ENCODE assay signal across 8 cellular contexts in the genomic region with DNA sequence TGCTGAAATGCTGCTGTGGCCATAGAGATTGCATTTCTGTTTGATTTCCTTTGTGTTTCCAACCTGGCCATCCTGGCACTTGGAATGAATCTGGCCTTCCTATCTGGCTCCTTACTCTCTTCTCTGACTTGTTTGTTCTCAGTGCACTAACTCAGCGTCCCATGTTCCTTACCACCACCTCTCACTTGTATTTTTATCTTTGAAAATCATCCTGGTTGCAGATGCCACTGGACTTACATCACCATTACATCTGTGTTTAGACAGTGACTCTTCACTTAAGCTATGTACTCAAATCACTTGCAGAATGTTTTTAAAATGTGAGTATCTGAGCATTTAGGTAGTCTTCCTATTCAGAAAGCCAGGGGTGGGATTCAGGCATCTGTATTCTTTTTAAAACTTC.
DNase-seq lines count a peak whose midpoint lies in the region; ATAC-seq, FAIRE-seq and TF ChIP-seq lines count a peak whose summit lies in the region.

No MANE protein-coding gene starts in this region.

- H3K4me3 ChIP-seq in A549 (no peak overlapping the region), body of pancreas (no peak overlapping the region)

- CTCF ChIA-PET in A549 (lab: Yijun Ruan, JAX) = interaction anchor here (1.6 kb wide), 1 partner anchor 11 kb away, joined by 4 read pairs; no protein-coding TSS in a partner anchor

- no peak overlapping the region for H3K27ac Mint-ChIP-seq in T-helper 2 cell treated with Interferon-gamma antibody and Interleukin-4, amounts not matched to agents 5 μg/mL and 100 μg/mL, for 36 hours

- H3K27ac ChIP-seq in A549 = peak overlapping the region; percentile 56 to 59; a peak in 5 of 6 replicates
- no peak overlapping the region for H3K27ac ChIP-seq in body of pancreas

- TF ChIP-seq POLR2A in A549 (IDR thresholded peaks at IDR 0.05; ENCODE audit: low read length) (no peak), body of pancreas (IDR thresholded peaks at IDR 0.05) (no peak)

- H3K27me3 ChIP-seq in body of pancreas = no peaks in the 10 kb centered on the region

- no peak for TF ChIP-seq RAD21 in A549 (conservative IDR thresholded peaks at IDR 0.05 in 1 of 2, IDR thresholded peaks at IDR 0.05 in 1 of 2)

- H3K4me3 Mint-ChIP-seq in T-helper 2 cell treated with Interferon-gamma antibody and Interleukin-4, amounts not matched to agents 5 μg/mL and 100 μg/mL, for 36 hours = no peak overlapping the region

- no peaks in the 10 kb centered on the region for H3K9me3 Mint-ChIP-seq in T-helper 2 cell treated with Interferon-gamma antibody and Interleukin-4, amounts not matched to agents 5 μg/mL and 100 μg/mL, for 36 hours

- peaks cover 30% of the 10 kb centered on the region for H3K4me1 ChIP-seq in A549
- no peaks in the 10 kb centered on the region for H3K4me1 ChIP-seq in body of pancreas

- FAIRE-seq in A549 (lab: Jason Lieb, UNC) = peak; percentile 56

- intact Hi-C loops in body of pancreas (cut with DNase I) = no loop called here

- no peaks in the 10 kb centered on the region for H3K27me3 Mint-ChIP-seq in T-helper 2 cell treated with Interferon-gamma antibody and Interleukin-4, amounts not matched to agents 5 μg/mL and 100 μg/mL, for 36 hours (ENCODE audit: low read depth)

- peak; percentile 3 to 57 for DNase-seq in A549 (ENCODE audit: low read depth in 1 of 2, low spot score in 1 of 2)
- peak; percentile 67 for DNase-seq in HS-5 (ENCODE audit: low read depth)
- DNase-seq in astrocyte of the hippocampus (ENCODE audit: low read depth, low spot score) = peak; percentile 83
- peak; percentile 84 for DNase-seq in islet precursor cell
- DNase-seq in T-helper 2 cell treated with Interferon-gamma antibody and Interleukin-4, amounts not matched to agents 5 μg/mL and 100 μg/mL, for 36 hours (ENCODE audit: low spot score) = no peak
- DNase-seq in body of pancreas = no peak
- DNase-seq in middle frontal gyrus (ENCODE audit: extremely low spot score, low spot score) = no peak

- no peak for TF ChIP-seq EP300 in A549 (IDR thresholded peaks at IDR 0.05)

- no peaks in the 10 kb centered on the region for H3K4me1 Mint-ChIP-seq in T-helper 2 cell treated with Interferon-gamma antibody and Interleukin-4, amounts not matched to agents 5 μg/mL and 100 μg/mL, for 36 hours (ENCODE audit: low read depth)

- H3K9me3 ChIP-seq in A549 (no peaks in the 10 kb centered on the region), body of pancreas (no peaks in the 10 kb centered on the region)

- no peaks in the 10 kb centered on the region for H3K36me3 ChIP-seq in body of pancreas (replicated peaks in 1 of 2; ENCODE audit: insufficient read depth in 1 of 2, low read depth in 2 of 2)

- WGBS in A549 (ENCODE audit: missing lambda C conversion rate) = 0% methylated on average over 1 of the region's 1 CpG
- 57% methylated on average over 1 of the region's 1 CpG for WGBS in body of pancreas, 2 donors

- peak; percentile 62 to 83 for ATAC-seq in A549
- ATAC-seq in GM19035 (IDR thresholded peaks at IDR 0.05; ENCODE audit: unreplicated experiment) = no peak
- no peak for ATAC-seq in body of pancreas

- POLR2A ChIA-PET in A549 (lab: Yijun Ruan, JAX) = no interaction called here

- peaks cover 2% of the 10 kb centered on the region for H3K36me3 Mint-ChIP-seq in T-helper 2 cell treated with Interferon-gamma antibody and Interleukin-4, amounts not matched to agents 5 μg/mL and 100 μg/mL, for 36 hours (ENCODE audit: low read depth)

- no peak for TF ChIP-seq CTCF in A549 (IDR thresholded peaks at IDR 0.05)
- TF ChIP-seq CTCF in body of pancreas (IDR thresholded peaks at IDR 0.05) = no peak

- H3K4me2 ChIP-seq in A549 = peak overlapping the region; percentile 55

TF ChIP-seq in A549, 52 proteins besides CTCF, POLR2A, EP300 and RAD21:
- TF ChIP-seq FOSL2 (IDR thresholded peaks at IDR 0.05) (no peak), FOSL2 (CRISPR knock-in tag; IDR thresholded peaks at IDR 0.05) (peak; percentile 70), JUNB (IDR thresholded peaks at IDR 0.05) (peak; percentile 44), FOXS1 (CRISPR knock-in tag; IDR thresholded peaks at IDR 0.05) (peak; percentile 37; the same call in 1 of the 2 replicates), GATA3 (IDR thresholded peaks at IDR 0.05; ENCODE audit: borderline replicate concordance) (peak; percentile 76; the same call in 1 of the 2 replicates), PHF8 (IDR thresholded peaks at IDR 0.05; ENCODE audit: borderline replicate concordance, low read depth) (no peak)
- TF ChIP-seq, protein P1, sequence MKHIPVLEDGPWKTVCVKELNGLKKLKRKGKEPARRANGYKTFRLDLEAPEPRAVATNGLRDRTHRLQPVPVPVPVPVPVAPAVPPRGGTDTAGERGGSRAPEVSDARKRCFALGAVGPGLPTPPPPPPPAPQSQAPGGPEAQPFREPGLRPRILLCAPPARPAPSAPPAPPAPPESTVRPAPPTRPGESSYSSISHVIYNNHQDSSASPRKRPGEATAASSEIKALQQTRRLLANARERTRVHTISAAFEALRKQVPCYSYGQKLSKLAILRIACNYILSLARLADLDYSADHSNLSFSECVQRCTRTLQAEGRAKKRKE (CRISPR knock-in tag; IDR thresholded peaks at IDR 0.05; ENCODE audit: low read depth) = no peak

Comparison
In these comparisons a context has a peak if more than half of its experiments do, and no peak if none do; other contexts are left out.
1. ATAC-seq: peak in A549 (2 of 2); none in GM19035 (single experiment) and body of pancreas (single experiment).
2. DNase-seq: peak in A549 (2 of 2), HS-5 (single experiment), astrocyte of the hippocampus (single experiment) and islet precursor cell (single experiment); none in T-helper 2 cell treated with Interferon-gamma antibody and Interleukin-4, amounts not matched to agents 5 μg/mL and 100 μg/mL, for 36 hours (single experiment), body of pancreas (0 of 4) and middle frontal gyrus (single experiment).
3. H3K27ac ChIP-seq: peak in A549 (2 of 2); none in body of pancreas (0 of 4).